17 cellular contexts compared by ENCODE assay signal in genomic region chr1:15595809-15596730, GRCh38. TPM values are rescaled to one million over a fixed set of nuclear protein-coding genes. Genes with fewer than 3 reads are reported as not detected.
A peak's percentile ranks its signal among the peaks of the same experiment; 100 is the strongest.
DNase-seq lines count a peak whose midpoint lies in the region; ATAC-seq, FAIRE-seq and TF ChIP-seq lines count a peak whose summit lies in the region.
"Had no signal": no experiment of that assay in that cellular context is flagged by ENCODE, and none has a peak within 500 bp of the region (broad histone marks: within the 10 kb centered on the region; RNA-seq: fewer than 3 reads in every experiment).

No MANE protein-coding gene starts in this region.

- no peaks in the 10 kb centered on the region for H4K20me1 ChIP-seq in neural progenitor cell (ENCODE audit: low read depth)
- H4K20me1 ChIP-seq: BLaER1 had no signal

- no peak overlapping the region for H3K27ac Mint-ChIP-seq in neural progenitor cell

- POLR2A ChIA-PET in RWPE1 (lab: Yijun Ruan, JAX; ENCODE audit: low non-redundant PET): interaction anchor here (0.6 kb wide), 2 partner anchors 12 to 20 kb away, joined by 5 to 18 read pairs; no protein-coding TSS in a partner anchor

- H2AFZ ChIP-seq in neural progenitor cell (replicated peaks) (peak overlapping the region; percentile 57), neuronal stem cell (ENCODE audit: low read length) (no peak overlapping the region)
- H2AFZ ChIP-seq: PC-9 had no signal

- no peaks in the 10 kb centered on the region for H3K36me3 Mint-ChIP-seq in neural progenitor cell
- H3K36me3 Mint-ChIP-seq: CD4-positive, alpha-beta memory T cell had no signal

- H3K27ac ChIP-seq in adrenal gland (peak overlapping the region in 2 of 5 donors; percentile 34 to 75), neural progenitor cell (no peak overlapping the region), RWPE1 (no peak overlapping the region), neuronal stem cell (replicated peaks; ENCODE audit: low read length) (no peak overlapping the region)
- H3K27ac ChIP-seq: BLaER1, PC-9, SJCRH30 had no signal

- no peak overlapping the region for H2AK5ac ChIP-seq in neuronal stem cell (ENCODE audit: low read depth, low read length)

- no peak overlapping the region for H3K4me3 Mint-ChIP-seq in neural progenitor cell
- H3K4me3 Mint-ChIP-seq: CD4-positive, alpha-beta memory T cell had no signal

- no peak overlapping the region for H4K91ac ChIP-seq in neuronal stem cell (ENCODE audit: low read depth, low read length, poor library complexity)

- peaks cover 5% of the 10 kb centered on the region for H3K27me3 Mint-ChIP-seq in neural progenitor cell (ENCODE audit: insufficient read depth, low read depth)
- H3K27me3 Mint-ChIP-seq: CD4-positive, alpha-beta memory T cell had no signal

- H2BK5ac ChIP-seq in neuronal stem cell (ENCODE audit: low read length): no peak overlapping the region

- H3K4me1 ChIP-seq in adrenal gland (replicated peaks in 1 of 2): peaks cover 4 to 9% of the 10 kb centered on the region in 2 donors
- peaks cover 5% of the 10 kb centered on the region for H3K4me1 ChIP-seq in neural progenitor cell
- peaks cover 0 to 4% of the 10 kb centered on the region in 2 donors for H3K4me1 ChIP-seq in neuronal stem cell (ENCODE audit: control insufficient read depth in 2 of 2, insufficient read depth in 1 of 2, low read depth in 1 of 2, low read length in 2 of 2)
- H3K4me1 ChIP-seq: BLaER1, HAP-1 had no signal

- H3K27me3 ChIP-seq in adrenal gland (no peaks in the 10 kb centered on the region), neural progenitor cell (peaks cover 10% of the 10 kb centered on the region), neuronal stem cell (ENCODE audit: control insufficient read depth in 3 of 3, insufficient read depth in 3 of 3, low read depth in 1 of 3, low read length in 3 of 3) (no peaks in the 10 kb centered on the region)
- H3K27me3 ChIP-seq: BLaER1 had no signal

- no peak overlapping the region for H2BK12ac ChIP-seq in neuronal stem cell (ENCODE audit: low read length)

- H4K8ac ChIP-seq in neuronal stem cell (ENCODE audit: low read depth, low read length): no peak overlapping the region

- no peak overlapping the region for H3K4ac ChIP-seq in neuronal stem cell (ENCODE audit: low read length)

- H2BK15ac ChIP-seq in neuronal stem cell (ENCODE audit: low read length): no peak overlapping the region

- peak; percentile 64 for ATAC-seq in HG03175 (IDR thresholded peaks at IDR 0.05; ENCODE audit: unreplicated experiment)

- no peaks in the 10 kb centered on the region for H3K79me1 ChIP-seq in neuronal stem cell (ENCODE audit: low read depth, low read length)

- peaks cover 7% of the 10 kb centered on the region for H3K4me1 Mint-ChIP-seq in neural progenitor cell

- TF ChIP-seq CTCF in adrenal gland (IDR thresholded peaks at IDR 0.05) (no peak), neural progenitor cell (IDR thresholded peaks at IDR 0.05) (no peak), RWPE1 (conservative IDR thresholded peaks at IDR 0.05; ENCODE audit: low read depth) (no peak)

- CTCF ChIA-PET in RWPE1 (lab: Yijun Ruan, JAX): interaction anchor here (0.6 to 1.9 kb wide), 4 partner anchors 7 to 145 kb away, joined by 3 to 10 read pairs (median 4); no protein-coding TSS in a partner anchor

- intact Hi-C loops in adrenal gland (cut with DNase I): no loop called here

- H3K9ac ChIP-seq in neural progenitor cell: no peak overlapping the region
- H3K9ac ChIP-seq in neuronal stem cell (ENCODE audit: low read depth, low read length, poor library complexity): no peak overlapping the region
- H3K9ac ChIP-seq: BLaER1 had no signal

- H3K4me2 ChIP-seq in neural progenitor cell (no peak overlapping the region), neuronal stem cell (ENCODE audit: insufficient read depth, low read length, poor library complexity, severe bottlenecking) (no peak overlapping the region)
- H3K4me2 ChIP-seq: BLaER1, PC-9 had no signal

- H3K9me3 Mint-ChIP-seq in neural progenitor cell: no peaks in the 10 kb centered on the region
- H3K9me3 Mint-ChIP-seq: CD4-positive, alpha-beta memory T cell had no signal

- no peak overlapping the region for H3K14ac ChIP-seq in neuronal stem cell (ENCODE audit: low read length)

- peaks cover 10% of the 10 kb centered on the region for H3F3A ChIP-seq in neural progenitor cell (ENCODE audit: low read depth)

- TF ChIP-seq POLR2A in adrenal gland (IDR thresholded peaks at IDR 0.05): peak in 1 of 2 donors; percentile 17

- no peaks in the 10 kb centered on the region for H3K36me3 ChIP-seq in adrenal gland (replicated peaks in 1 of 2)
- H3K36me3 ChIP-seq in neural progenitor cell: no peaks in the 10 kb centered on the region
- H3K36me3 ChIP-seq in neuronal stem cell (replicated peaks in 1 of 2; ENCODE audit: control insufficient read depth in 2 of 2, insufficient read depth in 2 of 2, low read length in 2 of 2): no peaks in the 10 kb centered on the region
- H3K36me3 ChIP-seq: BLaER1, HAP-1, SJCRH30 had no signal

- 37 to 58% (median 45%) methylated on average over 7 of the region's 7 CpGs for WGBS in adrenal gland, 4 donors
- no CpG with 5 or more reads among the region's 7 CpGs for WGBS in neuronal stem cell (ENCODE audit: extremely low coverage in 2 of 2, insufficient read length in 2 of 2, insufficient replicate concordance in 1 of 2), 2 donors

- H2BK120ac ChIP-seq in neuronal stem cell (ENCODE audit: low read depth, low read length): no peak overlapping the region

- H3K23ac ChIP-seq in neuronal stem cell (ENCODE audit: low read depth, low read length, poor library complexity): no peak overlapping the region

- H3K18ac ChIP-seq in neuronal stem cell (ENCODE audit: low read length): no peak overlapping the region

- H3K4me3 ChIP-seq in adrenal gland (no peak overlapping the region), neural progenitor cell (no peak overlapping the region), neuronal stem cell (ENCODE audit: low read length in 2 of 2) (no peak overlapping the region)
- H3K4me3 ChIP-seq: BLaER1, HAP-1, PC-9, SJCRH30 had no signal

- H3K79me2 ChIP-seq in neural progenitor cell (ENCODE audit: low read depth): no peaks in the 10 kb centered on the region

- peak; percentile 39 for FAIRE-seq in GM18507 (lab: Jason Lieb, UNC)
- FAIRE-seq: GM12892 had no signal

- no peak for DNase-seq in GM18507 (ENCODE audit: extremely low spot score, insufficient read length, low read depth)
- DNase-seq in adrenal gland: peak in 4 of 7 donors; percentile 46 to 56 (median 52)
- DNase-seq in neural progenitor cell (ENCODE audit: low spot score): no peak
- no peak for DNase-seq in RWPE1 (ENCODE audit: low spot score)
- no peak for DNase-seq in DMS 273 (lab: John Stamatoyannopoulos, UW; ENCODE audit: unreplicated experiment)
- DNase-seq in neuronal stem cell (ENCODE audit: low spot score): no peak
- DNase-seq in NCI-H345 (lab: John Stamatoyannopoulos, UW): no peak
- DNase-seq: CD4-positive, alpha-beta memory T cell; NCI-H1048; NCI-H1436 treated with DMSO at 0.1 percent for 48 hours; NCI-H2029; PC-9 had no signal

- H3K9me3 ChIP-seq in adrenal gland (replicated peaks in 1 of 3): no peaks in the 10 kb centered on the region
- H3K9me3 ChIP-seq in neural progenitor cell (ENCODE audit: low read depth): no peaks in the 10 kb centered on the region
- no peaks in the 10 kb centered on the region for H3K9me3 ChIP-seq in neuronal stem cell (replicated peaks in 1 of 2; ENCODE audit: control insufficient read depth in 2 of 2, insufficient read depth in 1 of 2, low read depth in 1 of 2, low read length in 2 of 2)
- H3K9me3 ChIP-seq: BLaER1, HAP-1, SJCRH30 had no signal

RNA-seq across cellular contexts. Expression of gene AGMAT, which starts 11.2 kb away (rescaled TPM):
- total RNA-seq in adrenal gland (1 to 10 TPM in 7 of 8 donors, under 1 TPM in 1; 0.37 to 4.0 (median 1.5) TPM), neural progenitor cell (ENCODE audit: low replicate concordance) (0.84 and 0.86 TPM in 2 replicates)
- 1 to 10 TPM in 1 of 3 donors, under 1 TPM in 2; 0.16 to 5.6 (median 0.30) TPM for polyA plus RNA-seq in adrenal gland
- polyA plus RNA-seq in neuronal stem cell (2013, experiment 1 of 2): 0.40 TPM
- 0.33 TPM for polyA plus RNA-seq in neuronal stem cell (2013, experiment 2 of 2)
- total RNA-seq: SJCRH30 had no signal

RNA-seq across cellular contexts. Expression of gene DDI2, which starts 21.2 kb away (rescaled TPM):
- total RNA-seq in adrenal gland (10 to 100 TPM; 12.1 to 46.3 (median 34.8) TPM), neural progenitor cell (ENCODE audit: low replicate concordance) (23.3 and 23.8 TPM in 2 replicates)
- polyA plus RNA-seq in adrenal gland: 10 to 100 TPM in 2 of 3 donors, 1 to 10 TPM in 1; 5.3 to 19.1 (median 12.7) TPM
- polyA plus RNA-seq in neuronal stem cell (2013, experiment 1 of 2): 9.5 TPM
- 9.8 TPM for polyA plus RNA-seq in neuronal stem cell (2013, experiment 2 of 2)

Comparison
In these comparisons a context has a peak if more than half of its experiments do, and no peak if none do; other contexts are left out.
1. DNase-seq: peak in adrenal gland (4 of 7); none in GM18507 (single experiment), neural progenitor cell (single experiment), RWPE1 (single experiment), DMS 273 (single experiment), neuronal stem cell (single experiment) and NCI-H345 (single experiment).